8 cellular contexts compared by ENCODE assay signal in genomic region chr1:9909222-9910046, GRCh38. TPM values are rescaled to one million over a fixed set of nuclear protein-coding genes. Genes with fewer than 3 reads are reported as not detected.
A peak's percentile ranks its signal among the peaks of the same experiment; 100 is the strongest.
DNase-seq lines count a peak whose midpoint lies in the region; TF ChIP-seq lines count a peak whose summit lies in the region.

No MANE protein-coding gene starts in this region.

- H3K4me3 Mint-ChIP-seq in activated CD4-positive, alpha-beta memory T cell treated with anti-CD3 and anti-CD28 coated beads for 36 hours, result peak overlapping the region; percentile 83
- peak overlapping the region; percentile 97 for H3K4me3 Mint-ChIP-seq in neural crest cell
- peak overlapping the region; percentile 95 for H3K4me3 Mint-ChIP-seq in type B pancreatic cell

- H3K9me3 Mint-ChIP-seq in activated CD4-positive, alpha-beta memory T cell treated with anti-CD3 and anti-CD28 coated beads for 36 hours, result no peaks in the 10 kb centered on the region
- H3K9me3 Mint-ChIP-seq in neural crest cell, result no peaks in the 10 kb centered on the region
- H3K9me3 Mint-ChIP-seq in type B pancreatic cell, result no peaks in the 10 kb centered on the region

- H3K36me3 Mint-ChIP-seq in activated CD4-positive, alpha-beta memory T cell treated with anti-CD3 and anti-CD28 coated beads for 36 hours, result no peaks in the 10 kb centered on the region
- H3K36me3 Mint-ChIP-seq in neural crest cell (ENCODE audit: low read depth) (no peaks in the 10 kb centered on the region), type B pancreatic cell (peaks cover 13% of the 10 kb centered on the region)

- peaks cover 38% of the 10 kb centered on the region for H3K4me1 Mint-ChIP-seq in activated CD4-positive, alpha-beta memory T cell treated with anti-CD3 and anti-CD28 coated beads for 36 hours (ENCODE audit: low read depth)
- H3K4me1 Mint-ChIP-seq in neural crest cell, result peaks cover 54% of the 10 kb centered on the region
- peaks cover 56% of the 10 kb centered on the region for H3K4me1 Mint-ChIP-seq in type B pancreatic cell (ENCODE audit: unreplicated experiment)

- peaks cover 7% of the 10 kb centered on the region for H3K4me1 ChIP-seq in HUES48 (ENCODE audit: control insufficient read depth, insufficient read depth, low read length)

- no peaks in the 10 kb centered on the region for H3K27me3 ChIP-seq in HUES48 (ENCODE audit: control insufficient read depth, insufficient read depth, low read length)

- H3K36me3 ChIP-seq in HUES48 (ENCODE audit: control insufficient read depth, insufficient read depth, low read length), result no peaks in the 10 kb centered on the region

- peak overlapping the region; percentile 80 for H3K4me3 ChIP-seq in HUES48 (ENCODE audit: low read depth, low read length)

- H3K9ac ChIP-seq in HUES48 (ENCODE audit: low read depth, low read length), result peak overlapping the region; percentile 47; the same call in 1 of the 2 replicates

- no peaks in the 10 kb centered on the region for H3K9me3 ChIP-seq in HUES48 (ENCODE audit: control insufficient read depth, insufficient read depth, low read length)

- intact Hi-C loops in activated CD4-positive, alpha-beta memory T cell treated with anti-CD3 and anti-CD28 coated beads for 36 hours (cut with micrococcal nuclease), result loop anchor here (1.0 to 10.0 kb wide), 6 partner anchors 34 to 785 kb away; partner anchors contain the start of genes GPR157, LZIC, NMNAT1 and UBE4B

- TF ChIP-seq CTCF in neural crest cell (conservative IDR thresholded peaks at IDR 0.05), result no peak
- TF ChIP-seq CTCF in type B pancreatic cell (conservative IDR thresholded peaks at IDR 0.05), result no peak

- H3K27ac ChIP-seq in HUES48 (ENCODE audit: low read depth, low read length), result peak overlapping the region; percentile 47
- H3K27ac ChIP-seq in epithelial cell of prostate, result peak overlapping the region; percentile 85

- POLR2A ChIA-PET in activated CD4-positive, alpha-beta memory T cell treated with anti-CD3 and anti-CD28 coated beads for 36 hours (lab: Charles Lee), result interaction anchor here (0.6 kb wide), 1 partner anchor 578 kb away, joined by 5 read pairs; no protein-coding TSS in a partner anchor

- DNase-seq in NCI-H146 (lab: John Stamatoyannopoulos, UW), result peak; percentile 13
- no peak for DNase-seq in NCI-H146 treated with DMSO at 0.1 percent for 48 hours (lab: John Stamatoyannopoulos, UW; ENCODE audit: unreplicated experiment)
- peak; percentile 77 for DNase-seq in activated CD4-positive, alpha-beta memory T cell treated with anti-CD3 and anti-CD28 coated beads for 36 hours
- DNase-seq in epithelial cell of prostate (ENCODE audit: low read depth, low spot score), result no peak
- DNase-seq in neural crest cell (ENCODE audit: low read depth, low spot score), result no peak
- no peak for DNase-seq in type B pancreatic cell (ENCODE audit: extremely low spot score, unreplicated experiment)
- DNase-seq in AG08395 (ENCODE audit: low spot score), result no peak

- CTCF ChIA-PET in activated CD4-positive, alpha-beta memory T cell treated with anti-CD3 and anti-CD28 coated beads for 36 hours (lab: Charles Lee), result interaction anchor here (0.6 to 1.2 kb wide), 4 partner anchors 7 to 261 kb away, joined by 3 to 5 read pairs (median 4); partner anchors contain the start of genes LZIC and NMNAT1

- H3K27me3 Mint-ChIP-seq in activated CD4-positive, alpha-beta memory T cell treated with anti-CD3 and anti-CD28 coated beads for 36 hours, result no peaks in the 10 kb centered on the region
- H3K27me3 Mint-ChIP-seq in neural crest cell (ENCODE audit: low read depth) (no peaks in the 10 kb centered on the region), type B pancreatic cell (no peaks in the 10 kb centered on the region)

- H3K27ac Mint-ChIP-seq in activated CD4-positive, alpha-beta memory T cell treated with anti-CD3 and anti-CD28 coated beads for 36 hours, result peak overlapping the region; percentile 64
- peak overlapping the region; percentile 96 for H3K27ac Mint-ChIP-seq in neural crest cell (ENCODE audit: unreplicated experiment)
- H3K27ac Mint-ChIP-seq in type B pancreatic cell, result peak overlapping the region; percentile 92

RNA-seq across cellular contexts. Expression of gene CTNNBIP1, which starts 0.6 kb away (rescaled TPM):
- 10 to 100 TPM; 11.0 to 13.2 TPM for total RNA-seq in activated CD4-positive, alpha-beta memory T cell treated with anti-CD3 and anti-CD28 coated beads for 36 hours
- total RNA-seq in neural crest cell (74.8 and 75.5 TPM in 2 replicates), type B pancreatic cell (ENCODE audit: low replicate concordance) (51.8 and 54.1 TPM in 2 replicates)

RNA-seq across cellular contexts. Expression of gene LZIC, which starts 33.8 kb away (rescaled TPM):
- 10 to 100 TPM; 22.0 to 22.8 TPM for total RNA-seq in activated CD4-positive, alpha-beta memory T cell treated with anti-CD3 and anti-CD28 coated beads for 36 hours
- total RNA-seq in neural crest cell (35.3 and 39.6 TPM in 2 replicates), type B pancreatic cell (ENCODE audit: low replicate concordance) (37.9 and 41.8 TPM in 2 replicates)

RNA-seq across cellular contexts. Expression of gene NMNAT1, which starts 33.8 kb away (rescaled TPM):
- 1 to 10 TPM; 7.8 to 9.9 TPM for total RNA-seq in activated CD4-positive, alpha-beta memory T cell treated with anti-CD3 and anti-CD28 coated beads for 36 hours
- total RNA-seq in neural crest cell (8.8 and 9.6 TPM in 2 replicates), type B pancreatic cell (ENCODE audit: low replicate concordance) (11.9 and 12.7 TPM in 2 replicates)

Comparison
In these comparisons a context has a peak if more than half of its experiments do, and no peak if none do; other contexts are left out.
1. DNase-seq: peak in NCI-H146 (single experiment) and activated CD4-positive, alpha-beta memory T cell treated with anti-CD3 and anti-CD28 coated beads for 36 hours (single experiment); none in NCI-H146 treated with DMSO at 0.1 percent for 48 hours (single experiment), epithelial cell of prostate (single experiment), neural crest cell (single experiment), type B pancreatic cell (single experiment) and AG08395 (single experiment).
2. Peak in every context shown above with its lines, with median percentiles within 50 percentile points of each other: H3K27ac Mint-ChIP-seq and H3K4me3 Mint-ChIP-seq.